28 cellular contexts compared by ENCODE assay signal in genomic region chr20:14404515-14404914, GRCh38.
"Had no signal": no experiment of that assay in that cellular context is flagged by ENCODE, and none has a peak within 500 bp of the region (broad histone marks: within the 10 kb centered on the region; RNA-seq: fewer than 3 reads in every experiment).

No MANE protein-coding gene starts in this region.

- H3K4me1 Mint-ChIP-seq: natural killer cell; stimulated activated effector memory CD8-positive, alpha-beta T cell treated with anti-CD3 and anti-CD28 coated beads, Interleukin-12 subunit alpha, Interleukin-12 subunit beta, amount 100 ng/mL, for 72 hours; stimulated activated naive B cell treated with anti-CD40 and anti-IgM and Interleukin-4, amounts not matched to agents 10 μg/mL and 1 μg/mL and 100 μg/mL, for 72 hours had no signal

- ATAC-seq: natural killer cell; psoas muscle; right cardiac atrium; right lobe of liver; stimulated activated effector memory CD8-positive, alpha-beta T cell treated with anti-CD3 and anti-CD28 coated beads, Interleukin-12 subunit alpha, Interleukin-12 subunit beta, amount 100 ng/mL, for 72 hours; stimulated activated naive B cell treated with anti-CD40 and anti-IgM and Interleukin-4, amounts not matched to agents 10 μg/mL and 1 μg/mL and 100 μg/mL, for 72 hours; upper lobe of right lung had no signal

- H3K9ac ChIP-seq: neural progenitor cell, parathyroid adenoma had no signal

- H3K27me3 Mint-ChIP-seq: progenitor cell of endocrine pancreas; stimulated activated naive B cell treated with anti-CD40 and anti-IgM and Interleukin-4, amounts not matched to agents 10 μg/mL and 1 μg/mL and 100 μg/mL, for 72 hours; stimulated activated naive CD8-positive, alpha-beta T cell treated with anti-CD3 and anti-CD28 coated beads, Interleukin-15, Interleukin-2, amounts not matched to agents 100 ng/mL and 50 ng/mL, for 24 hours; type B pancreatic cell had no signal

- H3K4me3 Mint-ChIP-seq: natural killer cell; nephron; neural progenitor cell; stimulated activated effector memory CD8-positive, alpha-beta T cell treated with anti-CD3 and anti-CD28 coated beads, Interleukin-12 subunit alpha, Interleukin-12 subunit beta, amount 100 ng/mL, for 72 hours; stimulated activated naive B cell treated with anti-CD40 and anti-IgM and Interleukin-4, amounts not matched to agents 10 μg/mL and 1 μg/mL and 100 μg/mL, for 72 hours; stimulated activated naive CD8-positive, alpha-beta T cell treated with anti-CD3 and anti-CD28 coated beads, Interleukin-15, Interleukin-2, amounts not matched to agents 100 ng/mL and 50 ng/mL, for 24 hours; type B pancreatic cell had no signal

- H3K79me2 ChIP-seq: parathyroid adenoma had no signal

- H3K36me3 ChIP-seq: neural progenitor cell, ovary, right lobe of liver, sigmoid colon, stomach, thoracic aorta, tibial artery, transverse colon, upper lobe of right lung, vagina had no signal

- H3K36me3 Mint-ChIP-seq: neural progenitor cell; stimulated activated effector memory CD8-positive, alpha-beta T cell treated with anti-CD3 and anti-CD28 coated beads, Interleukin-12 subunit alpha, Interleukin-12 subunit beta, amount 100 ng/mL, for 72 hours; stimulated activated naive B cell treated with anti-CD40 and anti-IgM and Interleukin-4, amounts not matched to agents 10 μg/mL and 1 μg/mL and 100 μg/mL, for 72 hours; type B pancreatic cell had no signal

- H3K4me1 ChIP-seq: parathyroid adenoma, psoas muscle, right lobe of liver, tibial artery, upper lobe of right lung had no signal

- H3K27ac ChIP-seq: neural progenitor cell, ovary, parathyroid adenoma, psoas muscle, right lobe of liver, sigmoid colon, stomach, thoracic aorta, tibial artery, transverse colon, upper lobe of right lung, vagina had no signal

- H3K9me3 Mint-ChIP-seq: nephron, type B pancreatic cell had no signal

- H3K4me3 ChIP-seq: neural progenitor cell, ovary, psoas muscle, right lobe of liver, sigmoid colon, stomach, thoracic aorta, tibial artery, transverse colon, upper lobe of right lung, vagina had no signal

- DNase-seq: natural killer cell; occipital lobe; ovary; posterior cingulate gyrus; psoas muscle; right lobe of liver; sigmoid colon; small intestine; stimulated activated CD4-positive, alpha-beta T cell treated with anti-CD3 and anti-CD28 coated beads, Interleukin-15, amount 100 ng/mL, for 24 hours; stimulated activated CD4-positive, alpha-beta T cell treated with anti-CD3 and anti-CD28 coated beads, Interleukin-2, amount 100 ng/mL, for 24 hours; stimulated activated CD4-positive, alpha-beta T cell treated with anti-CD3 and anti-CD28 coated beads, Interleukin-2, amount 100 ng/mL, for 48 hours; stimulated activated CD4-positive, alpha-beta T cell treated with anti-CD3 and anti-CD28 coated beads, Interleukin-4, amount 100 ng/mL, for 24 hours; stimulated activated naive B cell treated with anti-CD40 and anti-IgM and Interleukin-4, amounts not matched to agents 10 μg/mL and 1 μg/mL and 100 μg/mL, for 72 hours; stimulated activated naive CD4-positive, alpha-beta T cell treated with Interleukin-2 at 50 U/mL for 16 hours; stomach; tibial artery; transverse colon; upper lobe of right lung had no signal

- H3K4me2 ChIP-seq: neural progenitor cell had no signal

- H3K9me3 ChIP-seq: ovary, psoas muscle, right lobe of liver, sigmoid colon, stomach, thoracic aorta, tibial artery, transverse colon, upper lobe of right lung, vagina had no signal

- H2AFZ ChIP-seq: neural progenitor cell, parathyroid adenoma had no signal

- H3K27ac Mint-ChIP-seq: natural killer cell; nephron; neural progenitor cell; progenitor cell of endocrine pancreas; stimulated activated effector memory CD8-positive, alpha-beta T cell treated with anti-CD3 and anti-CD28 coated beads, Interleukin-12 subunit alpha, Interleukin-12 subunit beta, amount 100 ng/mL, for 72 hours; stimulated activated naive B cell treated with anti-CD40 and anti-IgM and Interleukin-4, amounts not matched to agents 10 μg/mL and 1 μg/mL and 100 μg/mL, for 72 hours; stimulated activated naive CD8-positive, alpha-beta T cell treated with anti-CD3 and anti-CD28 coated beads, Interleukin-15, Interleukin-2, amounts not matched to agents 100 ng/mL and 50 ng/mL, for 24 hours; type B pancreatic cell had no signal

- H3K27me3 ChIP-seq: neural progenitor cell, ovary, right lobe of liver, sigmoid colon, stomach, tibial artery, transverse colon, upper lobe of right lung, vagina had no signal
